ENCODE assay signal across 19 cellular contexts in genomic region chr16:12675852-12676251, GRCh38.
DNase-seq lines count a peak whose midpoint lies in the region; ATAC-seq and FAIRE-seq lines count a peak whose summit lies in the region.
"Had no signal": no experiment of that assay in that cellular context is flagged by ENCODE, and none has a peak within 500 bp of the region (broad histone marks: within the 10 kb centered on the region; RNA-seq: fewer than 3 reads in every experiment).

No MANE protein-coding gene starts in this region.

- H3K4me1 ChIP-seq in BLaER1 treated with 17β-estradiol and CSF1 and Interleukin-3, amounts not matched to agents 10 nM and 100 nM = peaks cover 30 to 62% (median 55%) of the 10 kb centered on the region in 10 experiments
- H3K4me1 ChIP-seq in neuronal stem cell (ENCODE audit: control insufficient read depth in 2 of 2, insufficient read depth in 1 of 2, low read depth in 1 of 2, low read length in 2 of 2) = no peaks in the 10 kb centered on the region

- no peak overlapping the region for H2BK5ac ChIP-seq in neuronal stem cell (ENCODE audit: low read length)

- H3K4me2 ChIP-seq in BLaER1 treated with 17β-estradiol and CSF1 and Interleukin-3, amounts not matched to agents 10 nM and 100 nM = peak overlapping the region in 9 of 11 experiments; percentile 29 to 79 (median 54); a peak in 17 of 22 replicates
- H3K4me2 ChIP-seq in neuronal stem cell (ENCODE audit: insufficient read depth, low read length, poor library complexity, severe bottlenecking) = no peak overlapping the region

- H3K4me3 ChIP-seq in BLaER1 treated with 17β-estradiol and CSF1 and Interleukin-3, amounts not matched to agents 10 nM and 100 nM = no peak overlapping the region
- H3K4me3 ChIP-seq in neuronal stem cell (ENCODE audit: low read length in 2 of 2) = no peak overlapping the region

- H3K79me1 ChIP-seq in neuronal stem cell (ENCODE audit: low read depth, low read length) = no peaks in the 10 kb centered on the region

- no peak overlapping the region for H2BK12ac ChIP-seq in neuronal stem cell (ENCODE audit: low read length)

- H3K14ac ChIP-seq in neuronal stem cell (ENCODE audit: low read length) = no peak overlapping the region

- H3K27me3 ChIP-seq in BLaER1 treated with 17β-estradiol and CSF1 and Interleukin-3, amounts not matched to agents 10 nM and 100 nM = no peaks in the 10 kb centered on the region
- no peaks in the 10 kb centered on the region for H3K27me3 ChIP-seq in neuronal stem cell (ENCODE audit: control insufficient read depth in 3 of 3, insufficient read depth in 3 of 3, low read depth in 1 of 3, low read length in 3 of 3)

- ATAC-seq in HG03439 (IDR thresholded peaks at IDR 0.05; ENCODE audit: unreplicated experiment) = no peak
- ATAC-seq: left colon; naive thymus-derived CD8-positive, alpha-beta T cell; sciatic nerve; stimulated activated naive CD8-positive, alpha-beta T cell treated with anti-CD3 and anti-CD28 coated beads, Interleukin-15, Interleukin-2, amounts not matched to agents 100 U/mL and 50 U/mL, for 24 hours had no signal

- no peak overlapping the region for H4K8ac ChIP-seq in neuronal stem cell (ENCODE audit: low read depth, low read length)

- DNase-seq in HTR-8/SVneo (ENCODE audit: insufficient read length, low spot score) (peak; percentile 13), amniotic epithelial cell (ENCODE audit: low read depth) (peak; percentile 91), iris pigment epithelial cell (ENCODE audit: low read depth) (peak; percentile 92), midbrain (lab: John Stamatoyannopoulos, UW) (no peak), mesenteric fat pad (ENCODE audit: low spot score) (no peak), neuronal stem cell (ENCODE audit: low spot score) (no peak)
- DNase-seq: activated CD4-positive, alpha-beta T cell treated with anti-CD3 and anti-CD28 coated beads for 1 hour; CD4-positive, CD25-positive, alpha-beta regulatory T cell; left colon; MV-4-11; naive thymus-derived CD8-positive, alpha-beta T cell; NCI-H345; OCI-M1; stimulated activated naive CD8-positive, alpha-beta T cell treated with anti-CD3 and anti-CD28 coated beads, Interleukin-15, Interleukin-2, amounts not matched to agents 100 U/mL and 50 U/mL, for 24 hours had no signal

- no peak overlapping the region for H3K9ac ChIP-seq in BLaER1 treated with 17β-estradiol and CSF1 and Interleukin-3, amounts not matched to agents 10 nM and 100 nM
- no peak overlapping the region for H3K9ac ChIP-seq in neuronal stem cell (ENCODE audit: low read depth, low read length, poor library complexity)

- H3K9me3 ChIP-seq in BLaER1 treated with 17β-estradiol and CSF1 and Interleukin-3, amounts not matched to agents 10 nM and 100 nM (replicated peaks in 1 of 11) = peaks cover 0 to 21% (median under 1%) of the 10 kb centered on the region in 11 experiments; a peak in 4 of 22 replicates
- H3K9me3 ChIP-seq in neuronal stem cell (replicated peaks in 1 of 2; ENCODE audit: control insufficient read depth in 2 of 2, insufficient read depth in 1 of 2, low read depth in 1 of 2, low read length in 2 of 2) = no peaks in the 10 kb centered on the region

- H3K4ac ChIP-seq in neuronal stem cell (ENCODE audit: low read length) = no peak overlapping the region

- WGBS in neuronal stem cell (ENCODE audit: extremely low coverage in 2 of 2, insufficient read length in 2 of 2, insufficient replicate concordance in 1 of 2), 2 donors = no CpG with 5 or more reads among the region's 5 CpGs

- no peak overlapping the region for H3K27ac ChIP-seq in BLaER1 treated with 17β-estradiol and CSF1 and Interleukin-3, amounts not matched to agents 10 nM and 100 nM
- no peak overlapping the region for H3K27ac ChIP-seq in neuronal stem cell (replicated peaks; ENCODE audit: low read length)

- no peak for FAIRE-seq in HTR-8/SVneo (lab: Jason Lieb, UNC)
- FAIRE-seq: frontal cortex, G401.6 had no signal

- no peak overlapping the region for H4K91ac ChIP-seq in neuronal stem cell (ENCODE audit: low read depth, low read length, poor library complexity)

- H3K18ac ChIP-seq in neuronal stem cell (ENCODE audit: low read length) = no peak overlapping the region

- no peak overlapping the region for H2BK120ac ChIP-seq in neuronal stem cell (ENCODE audit: low read depth, low read length)

- H2AK5ac ChIP-seq in neuronal stem cell (ENCODE audit: low read depth, low read length) = no peak overlapping the region

- H4K20me1 ChIP-seq in BLaER1 treated with 17β-estradiol and CSF1 and Interleukin-3, amounts not matched to agents 10 nM and 100 nM = peaks cover 0 to 92% (median 11%) of the 10 kb centered on the region in 11 experiments; a peak in 11 of 22 replicates

- H3K23ac ChIP-seq in neuronal stem cell (ENCODE audit: low read depth, low read length, poor library complexity) = no peak overlapping the region

- H3K36me3 ChIP-seq in BLaER1 treated with 17β-estradiol and CSF1 and Interleukin-3, amounts not matched to agents 10 nM and 100 nM = peaks cover 0 to 76% (median 0%) of the 10 kb centered on the region in 11 experiments; a peak in 10 of 22 replicates
- H3K36me3 ChIP-seq in neuronal stem cell (replicated peaks in 1 of 2; ENCODE audit: control insufficient read depth in 2 of 2, insufficient read depth in 2 of 2, low read length in 2 of 2) = no peaks in the 10 kb centered on the region

- H2BK15ac ChIP-seq in neuronal stem cell (ENCODE audit: low read length) = no peak overlapping the region

- no peak overlapping the region for H2AFZ ChIP-seq in neuronal stem cell (ENCODE audit: low read length)

Comparison
In these comparisons a context has a peak if more than half of its experiments do, and no peak if none do; other contexts are left out.
1. DNase-seq: peak in HTR-8/SVneo (single experiment), amniotic epithelial cell (single experiment) and iris pigment epithelial cell (single experiment); none in midbrain (single experiment), mesenteric fat pad (single experiment) and neuronal stem cell (single experiment).